Comparison of ENCODE assay signal across 18 cellular contexts in the genomic region with DNA sequence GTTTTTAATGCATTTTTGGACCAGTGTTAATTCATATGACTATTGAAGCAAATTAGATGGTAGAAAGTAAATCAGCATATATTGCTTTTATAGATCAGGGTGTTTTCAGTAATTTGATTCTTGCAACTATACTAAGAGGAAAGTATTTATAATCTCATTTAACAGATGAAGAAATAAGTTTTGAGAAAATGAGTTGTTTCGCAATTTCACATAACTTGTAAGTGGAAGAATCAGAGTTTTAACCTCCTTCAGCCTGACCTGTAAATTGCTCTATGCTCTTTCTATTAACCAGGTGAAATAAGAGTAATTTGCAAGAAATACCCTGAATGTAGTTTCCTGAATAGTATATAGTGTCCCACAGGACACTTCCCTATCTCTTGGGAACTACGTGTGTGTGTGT.
A peak's percentile ranks its signal among the peaks of the same experiment; 100 is the strongest.
DNase-seq lines count a peak whose midpoint lies in the region; ATAC-seq and TF ChIP-seq lines count a peak whose summit lies in the region.
"Had no signal": no experiment of that assay in that cellular context is flagged by ENCODE, and none has a peak within 500 bp of the region (broad histone marks: within the 10 kb centered on the region; RNA-seq: fewer than 3 reads in every experiment).

No MANE protein-coding gene starts in this region.

- H3K27ac Mint-ChIP-seq in CD14-positive monocyte = no peak overlapping the region
- H3K27ac Mint-ChIP-seq: CD4-positive, alpha-beta memory T cell; GM23338; HFFc6; IgD-negative memory B cell had no signal

- H3K4me3 ChIP-seq in IMR-90 (ENCODE audit: insufficient read depth, low read depth, low read length) = no peak overlapping the region
- H3K4me3 ChIP-seq: GM23338 had no signal

- POLR2A ChIA-PET in IMR-90 (lab: Charles Lee; ENCODE audit: unreplicated experiment) = no interaction called here

- TF ChIP-seq POLR2A in IMR-90 (IDR thresholded peaks at IDR 0.05; ENCODE audit: low read depth, low read length) = no peak

- in situ Hi-C loops in IMR-90 (cut with MboI; ENCODE audit: low sequenced_read_pairs) = no loop called here

- H3K9me1 ChIP-seq in IMR-90 (ENCODE audit: insufficient read depth, low read length) = no peaks in the 10 kb centered on the region

- H3K56ac ChIP-seq in IMR-90 (ENCODE audit: extremely low read depth, insufficient read depth, low read length) = no peak overlapping the region

- H3K27ac ChIP-seq in IMR-90 (ENCODE audit: insufficient read depth, low read length) = no peak overlapping the region
- H3K27ac ChIP-seq: C4-2B, HL-60 had no signal

- no peaks in the 10 kb centered on the region for H4K20me1 ChIP-seq in IMR-90 (ENCODE audit: insufficient read depth, low read length)

- H3K36me3 ChIP-seq in IMR-90 (ENCODE audit: control insufficient read depth, insufficient read depth, low read length) = no peaks in the 10 kb centered on the region

- intact Hi-C loops in IMR-90 (cut with micrococcal nuclease) (no loop called here), CD14-positive monocyte (cut with micrococcal nuclease) (no loop called here)

- H2AK5ac ChIP-seq in IMR-90 (ENCODE audit: low read depth, low read length) = no peak overlapping the region

- no peak overlapping the region for H3K9ac ChIP-seq in IMR-90 (ENCODE audit: low read depth, low read length)

- no peak overlapping the region for H2BK120ac ChIP-seq in IMR-90 (ENCODE audit: low read depth, low read length)

- no peaks in the 10 kb centered on the region for H3K4me1 ChIP-seq in IMR-90 (ENCODE audit: control insufficient read depth, insufficient read depth, low read length)

- no peak for TF ChIP-seq RAD21 in IMR-90 (IDR thresholded peaks at IDR 0.05; ENCODE audit: low read length)

- H3K4me1 Mint-ChIP-seq in CD14-positive monocyte = no peaks in the 10 kb centered on the region
- H3K4me1 Mint-ChIP-seq: CD4-positive, alpha-beta memory T cell; GM23338; IgD-negative memory B cell had no signal

- H2AK9ac ChIP-seq in IMR-90 (replicated peaks; ENCODE audit: low read depth, low read length, poor library complexity) = no peak overlapping the region

- no peak overlapping the region for H2BK5ac ChIP-seq in IMR-90 (ENCODE audit: low read depth, low read length, poor library complexity, severe bottlenecking)

- BruUV-seq in IMR-90 (replicated peaks; lab: Mats Ljungman, UMichigan) = no TSS peak

- no peak overlapping the region for H2AFZ ChIP-seq in IMR-90 (replicated peaks; ENCODE audit: low read length, poor library complexity)
- H2AFZ ChIP-seq: GM23338 had no signal

- DNase-seq in IMR-90 (no peak), amniotic epithelial cell (ENCODE audit: low read depth) (peak; percentile 25), fibroblast of peridontal ligament (ENCODE audit: extremely low read depth) (peak; percentile 8), NCI-H524 (lab: John Stamatoyannopoulos, UW) (no peak), CD14-positive monocyte (ENCODE audit: low spot score) (no peak), NCI-H1048 (lab: John Stamatoyannopoulos, UW) (no peak)
- DNase-seq: AML-193; CD4-positive, alpha-beta memory T cell; DMS153; DMS79; GF-D8; H7; HFFc6 had no signal

- H4K8ac ChIP-seq in IMR-90 (ENCODE audit: low read depth in 2 of 2, low read length in 2 of 2) = no peak overlapping the region

- H2BK20ac ChIP-seq in IMR-90 (ENCODE audit: low read depth, low read length) = no peak overlapping the region

- H3K18ac ChIP-seq in IMR-90 (ENCODE audit: low read depth, low read length) = no peak overlapping the region

- no peak overlapping the region for H3K4me3 Mint-ChIP-seq in CD14-positive monocyte
- H3K4me3 Mint-ChIP-seq: CD4-positive, alpha-beta memory T cell; GM23338; HFFc6; IgD-negative memory B cell had no signal

- no peak overlapping the region for H3K4ac ChIP-seq in IMR-90 (ENCODE audit: low read depth, low read length)

- no CpG with 5 or more reads among the region's 2 CpGs for WGBS in IMR-90 (ENCODE audit: extremely low coverage in 2 of 2, insufficient read length in 1 of 2), 2 experiments

- no peaks in the 10 kb centered on the region for H3K36me3 Mint-ChIP-seq in CD14-positive monocyte
- H3K36me3 Mint-ChIP-seq: CD4-positive, alpha-beta memory T cell; IgD-negative memory B cell had no signal

- no peak for ATAC-seq in IMR-90 (ENCODE audit: low read depth)
- ATAC-seq: GM23338, HCT116 had no signal

- TF ChIP-seq CTCF in IMR-90 (conservative IDR thresholded peaks at IDR 0.05; ENCODE audit: low read depth, low read length) = no peak
- no peak for TF ChIP-seq CTCF in CD14-positive monocyte (IDR thresholded peaks at IDR 0.05)

- no peak overlapping the region for H4K5ac ChIP-seq in IMR-90 (ENCODE audit: low read depth, low read length)

- H3K4me2 ChIP-seq in IMR-90 (ENCODE audit: low read depth, low read length) = no peak overlapping the region
- H3K4me2 ChIP-seq: GM23338 had no signal

- H4K91ac ChIP-seq in IMR-90 (ENCODE audit: insufficient read depth, low read depth, low read length) = no peak overlapping the region

- no peak overlapping the region for H3K23ac ChIP-seq in IMR-90 (ENCODE audit: low read depth, low read length)

- no peaks in the 10 kb centered on the region for H3K9me3 ChIP-seq in IMR-90 (ENCODE audit: control insufficient read depth, insufficient read depth, low read length)

- H2BK15ac ChIP-seq in IMR-90 (ENCODE audit: low read depth, low read length) = no peak overlapping the region

- no peak overlapping the region for H3K14ac ChIP-seq in IMR-90 (replicated peaks; ENCODE audit: low read depth, low read length)

- peaks cover 0 to 5% (median 0%) of the 10 kb centered on the region in 7 donors for H3K9me3 Mint-ChIP-seq in CD14-positive monocyte

- dilution Hi-C loops in IMR-90 (cut with HindIII; ENCODE audit: low sequenced_read_pairs, unreplicated experiment) = no loop called here

- CTCF ChIA-PET in IMR-90 (lab: Yijun Ruan, JAX) = no interaction called here

- no peaks in the 10 kb centered on the region for H3K79me1 ChIP-seq in IMR-90 (ENCODE audit: low read depth in 1 of 2, low read length in 2 of 2)

- H3K27me3 ChIP-seq in IMR-90 (ENCODE audit: control insufficient read depth, insufficient read depth, low read length) = no peaks in the 10 kb centered on the region

- no peaks in the 10 kb centered on the region for H3K27me3 Mint-ChIP-seq in CD14-positive monocyte (ENCODE audit: low read depth in 3 of 3)
- H3K27me3 Mint-ChIP-seq: CD4-positive, alpha-beta memory T cell; IgD-negative memory B cell had no signal

TF ChIP-seq in IMR-90, 13 proteins besides CTCF, POLR2A, EP300 and RAD21:
- TF ChIP-seq FOS (IDR thresholded peaks at IDR 0.05; ENCODE audit: low read depth, low read length) (no peak), RFX5 (IDR thresholded peaks at IDR 0.05; ENCODE audit: low read depth, low read length) (no peak), CEBPB (IDR thresholded peaks at IDR 0.05; ENCODE audit: low read depth, low read length) (peak; percentile 82), SMC3 (IDR thresholded peaks at IDR 0.05; ENCODE audit: low read depth, low read length) (no peak), RCOR1 (IDR thresholded peaks at IDR 0.05; ENCODE audit: insufficient replicate concordance, low read length) (no peak), MXI1 (IDR thresholded peaks at IDR 0.05; ENCODE audit: borderline replicate concordance, low read depth, low read length) (no peak)
- TF ChIP-seq, protein P1, sequence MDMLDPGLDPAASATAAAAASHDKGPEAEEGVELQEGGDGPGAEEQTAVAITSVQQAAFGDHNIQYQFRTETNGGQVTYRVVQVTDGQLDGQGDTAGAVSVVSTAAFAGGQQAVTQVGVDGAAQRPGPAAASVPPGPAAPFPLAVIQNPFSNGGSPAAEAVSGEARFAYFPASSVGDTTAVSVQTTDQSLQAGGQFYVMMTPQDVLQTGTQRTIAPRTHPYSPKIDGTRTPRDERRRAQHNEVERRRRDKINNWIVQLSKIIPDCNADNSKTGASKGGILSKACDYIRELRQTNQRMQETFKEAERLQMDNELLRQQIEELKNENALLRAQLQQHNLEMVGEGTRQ (IDR thresholded peaks at IDR 0.05; ENCODE audit: low read depth, low read length) = no peak
- TF ChIP-seq, protein P2, sequence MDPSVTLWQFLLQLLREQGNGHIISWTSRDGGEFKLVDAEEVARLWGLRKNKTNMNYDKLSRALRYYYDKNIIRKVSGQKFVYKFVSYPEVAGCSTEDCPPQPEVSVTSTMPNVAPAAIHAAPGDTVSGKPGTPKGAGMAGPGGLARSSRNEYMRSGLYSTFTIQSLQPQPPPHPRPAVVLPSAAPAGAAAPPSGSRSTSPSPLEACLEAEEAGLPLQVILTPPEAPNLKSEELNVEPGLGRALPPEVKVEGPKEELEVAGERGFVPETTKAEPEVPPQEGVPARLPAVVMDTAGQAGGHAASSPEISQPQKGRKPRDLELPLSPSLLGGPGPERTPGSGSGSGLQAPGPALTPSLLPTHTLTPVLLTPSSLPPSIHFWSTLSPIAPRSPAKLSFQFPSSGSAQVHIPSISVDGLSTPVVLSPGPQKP (IDR thresholded peaks at IDR 0.05; ENCODE audit: borderline replicate concordance, low read depth, low read length) = no peak

Comparison
In these comparisons a context has a peak if more than half of its experiments do, and no peak if none do; other contexts are left out.
1. DNase-seq: peak in amniotic epithelial cell (single experiment) and fibroblast of peridontal ligament (single experiment); none in IMR-90 (single experiment), NCI-H524 (0 of 2), CD14-positive monocyte (single experiment) and NCI-H1048 (single experiment).